Comparison of ENCODE assay signal across 9 cellular contexts in genomic region chr3:150469031-150469930, GRCh38.
A peak's percentile ranks its signal among the peaks of the same experiment; 100 is the strongest.
DNase-seq lines count a peak whose midpoint lies in the region; ATAC-seq and TF ChIP-seq lines count a peak whose summit lies in the region.
"Had no signal": no experiment of that assay in that cellular context is flagged by ENCODE, and none has a peak within 500 bp of the region (broad histone marks: within the 10 kb centered on the region; RNA-seq: fewer than 3 reads in every experiment).

No MANE protein-coding gene starts in this region.

- H3K4me3 Mint-ChIP-seq in activated T-helper 1 cell treated with anti-CD3 and anti-CD28 coated beads, Interleukin-12 subunit alpha, Interleukin-12 subunit beta, Interleukin-2, Interleukin-4 antibody, amounts not matched to agents 30 ng/mL and 10 ng/mL and 1 ng/mL, durations not matched to agents 14 hours and 24 hours and 36 hours = no peak overlapping the region
- H3K4me3 Mint-ChIP-seq: dendritic cell treated with granulocyte-macrophage colony-stimulating factor and Interleukin-4, amounts not matched to agents 40 ng/mL and 50 ng/mL, for 4 days had no signal

- H3K36me3 ChIP-seq in RWPE2 (ENCODE audit: low read depth) = peaks cover 10% of the 10 kb centered on the region

- ATAC-seq in RWPE2 (ENCODE audit: low read depth) (peak; percentile 86), GM19023 (IDR thresholded peaks at IDR 0.05; ENCODE audit: unreplicated experiment) (no peak)

- H3K27me3 ChIP-seq in RWPE2 (ENCODE audit: insufficient read depth, poor library complexity, severe bottlenecking) = no peaks in the 10 kb centered on the region

- intact Hi-C loops in activated T-helper 1 cell treated with anti-CD3 and anti-CD28 coated beads, Interleukin-12 subunit alpha, Interleukin-12 subunit beta, Interleukin-2, Interleukin-4 antibody, amounts not matched to agents 30 ng/mL and 10 ng/mL and 1 ng/mL, durations not matched to agents 14 hours and 24 hours and 36 hours (cut with micrococcal nuclease) = no loop called here

- H3K9me3 ChIP-seq in RWPE2 (ENCODE audit: severe bottlenecking) = no peaks in the 10 kb centered on the region

- H3K9me3 Mint-ChIP-seq in activated T-helper 1 cell treated with anti-CD3 and anti-CD28 coated beads, Interleukin-12 subunit alpha, Interleukin-12 subunit beta, Interleukin-2, Interleukin-4 antibody, amounts not matched to agents 30 ng/mL and 10 ng/mL and 1 ng/mL, durations not matched to agents 14 hours and 24 hours and 36 hours = peaks cover 7% of the 10 kb centered on the region
- H3K9me3 Mint-ChIP-seq: dendritic cell treated with granulocyte-macrophage colony-stimulating factor and Interleukin-4, amounts not matched to agents 40 ng/mL and 50 ng/mL, for 4 days had no signal

- H3K27me3 Mint-ChIP-seq in activated T-helper 1 cell treated with anti-CD3 and anti-CD28 coated beads, Interleukin-12 subunit alpha, Interleukin-12 subunit beta, Interleukin-2, Interleukin-4 antibody, amounts not matched to agents 30 ng/mL and 10 ng/mL and 1 ng/mL, durations not matched to agents 14 hours and 24 hours and 36 hours (ENCODE audit: insufficient read depth) = peaks cover 3% of the 10 kb centered on the region
- H3K27me3 Mint-ChIP-seq: dendritic cell treated with granulocyte-macrophage colony-stimulating factor and Interleukin-4, amounts not matched to agents 40 ng/mL and 50 ng/mL, for 4 days had no signal

- H3K4me3 ChIP-seq in RWPE2 (ENCODE audit: severe bottlenecking) (no peak overlapping the region), retinal pigment epithelial cell (ENCODE audit: low read length) (no peak overlapping the region)

- peak overlapping the region; percentile 99 for H3K27ac ChIP-seq in RWPE2 (ENCODE audit: poor library complexity, severe bottlenecking)

- DNase-seq in Daoy (ENCODE audit: low read depth) (peak; percentile 95), RWPE2 (ENCODE audit: low spot score) (peak; percentile 82), glomerular endothelial cell (ENCODE audit: extremely low read depth, low read depth, low spot score) (peak; percentile 72), retinal pigment epithelial cell (ENCODE audit: low read depth) (peak; percentile 40), NCI-H2107 treated with DMSO at 0.1 percent for 48 hours (lab: John Stamatoyannopoulos, UW; ENCODE audit: unreplicated experiment) (no peak)
- no peak for DNase-seq in stimulated activated CD4-positive, alpha-beta T cell treated with anti-CD3 and anti-CD28 coated beads, Interleukin-1b, Interleukin-23, amount 100 ng/mL, for 48 hours
- no peak for DNase-seq in activated T-helper 1 cell treated with anti-CD3 and anti-CD28 coated beads, Interleukin-12 subunit alpha, Interleukin-12 subunit beta, Interleukin-2, Interleukin-4 antibody, amounts not matched to agents 30 ng/mL and 10 ng/mL and 1 ng/mL, durations not matched to agents 14 hours and 24 hours and 36 hours (ENCODE audit: low spot score)

- TF ChIP-seq CTCF in RWPE2 (IDR thresholded peaks at IDR 0.05; ENCODE audit: poor library complexity, severe bottlenecking) (no peak), retinal pigment epithelial cell (conservative IDR thresholded peaks at IDR 0.05; ENCODE audit: low read depth, low read length) (no peak)

- peaks cover 2% of the 10 kb centered on the region for H3K36me3 Mint-ChIP-seq in activated T-helper 1 cell treated with anti-CD3 and anti-CD28 coated beads, Interleukin-12 subunit alpha, Interleukin-12 subunit beta, Interleukin-2, Interleukin-4 antibody, amounts not matched to agents 30 ng/mL and 10 ng/mL and 1 ng/mL, durations not matched to agents 14 hours and 24 hours and 36 hours (ENCODE audit: low read depth)

- no peak overlapping the region for H3K27ac Mint-ChIP-seq in activated T-helper 1 cell treated with anti-CD3 and anti-CD28 coated beads, Interleukin-12 subunit alpha, Interleukin-12 subunit beta, Interleukin-2, Interleukin-4 antibody, amounts not matched to agents 30 ng/mL and 10 ng/mL and 1 ng/mL, durations not matched to agents 14 hours and 24 hours and 36 hours
- H3K27ac Mint-ChIP-seq: dendritic cell treated with granulocyte-macrophage colony-stimulating factor and Interleukin-4, amounts not matched to agents 40 ng/mL and 50 ng/mL, for 4 days had no signal

- H3K4me1 Mint-ChIP-seq in activated T-helper 1 cell treated with anti-CD3 and anti-CD28 coated beads, Interleukin-12 subunit alpha, Interleukin-12 subunit beta, Interleukin-2, Interleukin-4 antibody, amounts not matched to agents 30 ng/mL and 10 ng/mL and 1 ng/mL, durations not matched to agents 14 hours and 24 hours and 36 hours (ENCODE audit: low read depth) = no peaks in the 10 kb centered on the region

- peaks cover 33% of the 10 kb centered on the region for H3K4me1 ChIP-seq in RWPE2 (ENCODE audit: insufficient read depth, poor library complexity, severe bottlenecking)

Comparison
In these comparisons a context has a peak if more than half of its experiments do, and no peak if none do; other contexts are left out.
1. DNase-seq: peak in Daoy (single experiment), RWPE2 (single experiment), glomerular endothelial cell (single experiment) and retinal pigment epithelial cell (single experiment); none in NCI-H2107 treated with DMSO at 0.1 percent for 48 hours (single experiment), stimulated activated CD4-positive, alpha-beta T cell treated with anti-CD3 and anti-CD28 coated beads, Interleukin-1b, Interleukin-23, amount 100 ng/mL, for 48 hours (single experiment) and activated T-helper 1 cell treated with anti-CD3 and anti-CD28 coated beads, Interleukin-12 subunit alpha, Interleukin-12 subunit beta, Interleukin-2, Interleukin-4 antibody, amounts not matched to agents 30 ng/mL and 10 ng/mL and 1 ng/mL, durations not matched to agents 14 hours and 24 hours and 36 hours (single experiment).